8 cellular contexts compared by ENCODE assay signal in the genomic region with DNA sequence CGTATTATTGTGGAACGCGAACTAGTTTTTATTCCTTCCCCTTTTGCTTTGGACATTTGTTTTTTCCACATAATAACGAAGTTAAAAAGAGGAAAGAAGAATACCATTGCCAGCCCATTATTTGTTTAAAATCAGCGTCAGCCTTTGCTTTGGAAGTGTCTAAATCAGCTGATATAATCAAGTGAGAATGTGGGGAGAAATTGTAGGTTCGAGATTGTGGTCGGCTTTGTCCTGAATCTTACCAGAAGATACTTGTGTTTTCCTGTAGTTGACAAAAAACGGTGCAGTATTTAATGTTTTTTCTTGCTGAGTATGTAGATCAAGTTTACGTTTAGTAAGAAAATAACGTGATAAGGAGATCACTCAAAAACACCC. TPM values are rescaled to one million over a fixed set of nuclear protein-coding genes. Genes with fewer than 3 reads are reported as not detected.
DNase-seq lines count a peak whose midpoint lies in the region; ATAC-seq, FAIRE-seq and TF ChIP-seq lines count a peak whose summit lies in the region.

No MANE protein-coding gene starts in this region.

- no peak for FAIRE-seq in RCC 7860 (lab: Jason Lieb, UNC)

- H2BK15ac ChIP-seq in neuronal stem cell (ENCODE audit: low read length), result no peak overlapping the region

- H3K36me3 ChIP-seq in left ventricle myocardium inferior (no peaks in the 10 kb centered on the region), esophagus muscularis mucosa (no peaks in the 10 kb centered on the region), neuronal stem cell (replicated peaks in 1 of 2; ENCODE audit: control insufficient read depth in 2 of 2, insufficient read depth in 2 of 2, low read length in 2 of 2) (no peaks in the 10 kb centered on the region)

- no peak overlapping the region for H3K4ac ChIP-seq in neuronal stem cell (ENCODE audit: low read length)

- peaks cover 4% of the 10 kb centered on the region for H3K79me1 ChIP-seq in neuronal stem cell (ENCODE audit: low read depth, low read length)

- peaks cover 35% of the 10 kb centered on the region for H3K4me1 ChIP-seq in left ventricle myocardium inferior
- H3K4me1 ChIP-seq in esophagus muscularis mucosa, result peaks cover 22 to 35% (median 28%) of the 10 kb centered on the region in 4 donors
- no peaks in the 10 kb centered on the region for H3K4me1 ChIP-seq in neuronal stem cell (ENCODE audit: control insufficient read depth in 2 of 2, insufficient read depth in 1 of 2, low read depth in 1 of 2, low read length in 2 of 2)

- no peak overlapping the region for H3K14ac ChIP-seq in neuronal stem cell (ENCODE audit: low read length)

- no peak for DNase-seq in left ventricle myocardium inferior
- DNase-seq in Right ventricle myocardium superior, result no peak
- no peak for DNase-seq in esophagus muscularis mucosa (ENCODE audit: extremely low spot score)
- no peak for DNase-seq in neuronal stem cell (ENCODE audit: low spot score)
- DNase-seq in RCC 7860 (ENCODE audit: low spot score), result no peak
- no peak for DNase-seq in stimulated activated CD4-positive, alpha-beta T cell treated with anti-CD3 and anti-CD28 coated beads, Interleukin-2, amount 100 ng/mL, for 48 hours
- no peak for DNase-seq in stimulated activated naive CD4-positive, alpha-beta T cell treated with Interleukin-2 at 50 U/mL for 16 hours (lab: John Stamatoyannopoulos, UW)

- no peak overlapping the region for H3K23ac ChIP-seq in neuronal stem cell (ENCODE audit: low read depth, low read length, poor library complexity)

- H2AK5ac ChIP-seq in neuronal stem cell (ENCODE audit: low read depth, low read length), result no peak overlapping the region

- TF ChIP-seq CTCF in left ventricle myocardium inferior (IDR thresholded peaks at IDR 0.05; ENCODE audit: borderline replicate concordance) (no peak), esophagus muscularis mucosa (IDR thresholded peaks at IDR 0.05) (no peak)

- TF ChIP-seq POLR2A in esophagus muscularis mucosa (IDR thresholded peaks at IDR 0.05; ENCODE audit: low read depth), result no peak

- H3K4me3 ChIP-seq in left ventricle myocardium inferior, result peak overlapping the region; percentile 84
- H3K4me3 ChIP-seq in esophagus muscularis mucosa, result peak overlapping the region; percentile 67 to 94 (median 78)
- peak overlapping the region; percentile 55 to 59 for H3K4me3 ChIP-seq in neuronal stem cell (ENCODE audit: low read length in 2 of 2)

- H3K9me3 ChIP-seq in left ventricle myocardium inferior (replicated peaks), result no peaks in the 10 kb centered on the region
- no peaks in the 10 kb centered on the region for H3K9me3 ChIP-seq in esophagus muscularis mucosa
- no peaks in the 10 kb centered on the region for H3K9me3 ChIP-seq in neuronal stem cell (replicated peaks in 1 of 2; ENCODE audit: control insufficient read depth in 2 of 2, insufficient read depth in 1 of 2, low read depth in 1 of 2, low read length in 2 of 2)

- no peak overlapping the region for H3K9ac ChIP-seq in neuronal stem cell (ENCODE audit: low read depth, low read length, poor library complexity)

- no peak for TF ChIP-seq EP300 in esophagus muscularis mucosa (IDR thresholded peaks at IDR 0.05)

- H4K8ac ChIP-seq in neuronal stem cell (ENCODE audit: low read depth, low read length), result no peak overlapping the region

- under 1% methylated on average over 10 of the region's 10 CpGs for WGBS in esophagus muscularis mucosa
- WGBS in neuronal stem cell (ENCODE audit: extremely low coverage in 2 of 2, insufficient read length in 2 of 2, insufficient replicate concordance in 1 of 2), 2 donors, result no CpG with 5 or more reads among the region's 10 CpGs

- peak overlapping the region; percentile 82 for H2AFZ ChIP-seq in neuronal stem cell (ENCODE audit: low read length)

- no peak overlapping the region for H4K91ac ChIP-seq in neuronal stem cell (ENCODE audit: low read depth, low read length, poor library complexity)

- peak overlapping the region; percentile 45 for H3K4me2 ChIP-seq in neuronal stem cell (ENCODE audit: insufficient read depth, low read length, poor library complexity, severe bottlenecking)

- no peak overlapping the region for H2BK5ac ChIP-seq in neuronal stem cell (ENCODE audit: low read length)

- intact Hi-C loops in left ventricle myocardium inferior (cut with micrococcal nuclease) (no loop called here), Right ventricle myocardium superior (cut with DNase I) (no loop called here), esophagus muscularis mucosa (cut with DNase I) (loop anchor here (5.0 to 10.0 kb wide), 2 partner anchors 147 to 199 kb away; partner anchors contain the start of gene TMEM41B)

- no peak overlapping the region for H3K18ac ChIP-seq in neuronal stem cell (ENCODE audit: low read length)

- ATAC-seq in Right ventricle myocardium superior (ENCODE audit: poor library complexity), result no peak
- no peak for ATAC-seq in SK-N-SH treated with all-trans-retinoic acid at 6 μM for 48 hours

- H3K27ac ChIP-seq in left ventricle myocardium inferior (replicated peaks), result peak overlapping the region; percentile 99
- H3K27ac ChIP-seq in esophagus muscularis mucosa (replicated peaks in 1 of 4), result peak overlapping the region; percentile 93 to 99 (median 97)
- peak overlapping the region; percentile 64 for H3K27ac ChIP-seq in neuronal stem cell (replicated peaks; ENCODE audit: low read length)

- H2BK12ac ChIP-seq in neuronal stem cell (ENCODE audit: low read length), result no peak overlapping the region

- H2BK120ac ChIP-seq in neuronal stem cell (ENCODE audit: low read depth, low read length), result no peak overlapping the region

- no peaks in the 10 kb centered on the region for H3K27me3 ChIP-seq in left ventricle myocardium inferior (ENCODE audit: low read depth)
- no peaks in the 10 kb centered on the region for H3K27me3 ChIP-seq in esophagus muscularis mucosa
- no peaks in the 10 kb centered on the region for H3K27me3 ChIP-seq in neuronal stem cell (ENCODE audit: control insufficient read depth in 3 of 3, insufficient read depth in 3 of 3, low read depth in 1 of 3, low read length in 3 of 3)

TF ChIP-seq in SK-N-SH treated with all-trans-retinoic acid at 6 μM for 48 hours, 23 proteins besides CTCF, POLR2A, EP300 and RAD21:
- TF ChIP-seq GLIS3 (CRISPR knock-in tag; IDR thresholded peaks at IDR 0.05) (0 out of 2 replicates have a peak, but pooled peaks have one; percentile 73), ZFP30 (CRISPR knock-in tag; IDR thresholded peaks at IDR 0.05) (no peak)
TF ChIP-seq in SK-N-SH treated with all-trans-retinoic acid at 6 μM for 48 hours: peak in this region for 1.

RNA-seq across cellular contexts. Expression of gene ZNF143, which starts 0.9 kb away (rescaled TPM):
- 21.7 TPM for total RNA-seq in left ventricle myocardium inferior
- 25.3 TPM for total RNA-seq in Right ventricle myocardium superior
- total RNA-seq in esophagus muscularis mucosa, result 10 to 100 TPM; 30.0 to 38.8 (median 34.5) TPM
- 24.4 TPM for polyA plus RNA-seq in neuronal stem cell (2013, experiment 1 of 2)
- polyA plus RNA-seq in neuronal stem cell (2013, experiment 2 of 2), result 23.7 TPM
